ENCODE assay signal across 15 cellular contexts in genomic region chr19:33998302-33998701, GRCh38.
"Had no signal": no experiment of that assay in that cellular context is flagged by ENCODE, and none has a peak within 500 bp of the region (broad histone marks: within the 10 kb centered on the region; RNA-seq: fewer than 3 reads in every experiment).

No MANE protein-coding gene starts in this region.

- H3K36me3 ChIP-seq: colonic mucosa, esophagus squamous epithelium, left ventricle myocardium inferior, neutrophil had no signal

- H3K27me3 ChIP-seq: colonic mucosa, esophagus squamous epithelium had no signal

- DNase-seq: activated CD4-positive, alpha-beta memory T cell treated with anti-CD3 and anti-CD28 coated beads, Interleukin-2, amount 10 ng/mL, durations not matched to agents 7 days and 5 days; activated CD4-positive, alpha-beta T cell treated with anti-CD3 and anti-CD28 coated beads for 4 hours; activated gamma-delta T cell; activated naive CD8-positive, alpha-beta T cell treated with anti-CD3 and anti-CD28 coated beads for 36 hours; activated T-cell treated with anti-CD3 and anti-CD28 coated beads, Interleukin-2, amount 50 U/mL, for 4 hours; amygdala; colonic mucosa; esophagus squamous epithelium; left ventricle myocardium inferior; mesendoderm; natural killer cell; stimulated activated CD4-positive, alpha-beta T cell treated with anti-CD3 and anti-CD28 coated beads, Interleukin-12 subunit alpha, Interleukin-12 subunit beta, amount 100 ng/mL, for 4 hours; stimulated activated CD4-positive, alpha-beta T cell treated with anti-CD3 and anti-CD28 coated beads, Interleukin-2, amount 100 ng/mL, for 24 hours had no signal

- H3K4me3 ChIP-seq: colonic mucosa, esophagus squamous epithelium, left ventricle myocardium inferior had no signal

- H3K9me3 ChIP-seq: colonic mucosa, esophagus squamous epithelium, neutrophil had no signal

- H3K4me1 ChIP-seq: colonic mucosa, left ventricle myocardium inferior had no signal

- ATAC-seq: activated T-cell treated with anti-CD3 and anti-CD28 coated beads, Interleukin-2, amount 50 U/mL, for 4 hours; natural killer cell; WTC11 had no signal
